ENCODE assay signal across 9 cellular contexts in the genomic region with DNA sequence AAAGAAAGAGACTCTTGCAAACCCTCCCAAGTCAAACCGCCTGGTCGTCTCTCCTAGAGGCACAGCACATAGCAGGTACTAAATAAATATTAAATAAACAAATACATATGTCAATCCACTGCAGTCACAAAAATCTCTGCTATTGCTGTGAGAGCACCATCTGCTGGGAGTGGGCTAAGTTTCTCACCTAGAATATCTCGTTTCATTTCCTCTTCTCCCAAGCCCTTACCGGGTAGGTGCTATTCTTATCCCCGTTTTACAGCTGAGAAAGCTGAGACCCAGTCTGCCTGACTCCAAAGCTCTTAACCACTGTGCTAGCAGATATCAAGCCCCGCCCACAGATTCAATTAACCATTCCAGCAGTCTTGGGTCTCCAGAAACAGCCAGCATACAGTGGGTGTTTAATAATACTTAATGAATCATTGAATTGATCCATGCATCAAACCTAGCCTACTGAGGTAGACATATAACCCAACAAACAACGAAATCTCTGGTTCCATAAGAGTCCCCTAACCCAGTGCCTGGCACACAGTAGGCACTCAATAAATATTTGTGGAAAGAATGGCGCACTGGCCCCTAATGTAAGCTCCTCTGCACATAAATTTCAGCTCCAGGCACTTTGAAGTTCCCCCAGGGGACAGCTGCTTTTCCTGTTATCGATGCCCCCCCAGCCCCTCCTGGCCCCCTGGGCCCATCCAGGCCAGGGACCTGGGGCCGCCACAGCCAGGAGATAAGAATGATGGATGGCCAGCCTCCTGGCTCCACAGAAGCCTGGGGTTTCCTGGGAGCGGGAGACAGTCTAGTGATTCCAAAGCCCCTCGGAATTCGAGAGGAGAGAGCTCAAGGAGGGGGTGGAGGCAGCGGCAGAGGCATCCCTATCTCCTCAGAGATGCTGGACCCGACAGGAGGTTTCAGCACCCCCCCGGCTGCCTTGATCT.
DNase-seq lines count a peak whose midpoint lies in the region; ATAC-seq and TF ChIP-seq lines count a peak whose summit lies in the region.
"Had no signal": no experiment of that assay in that cellular context is flagged by ENCODE, and none has a peak within 500 bp of the region (broad histone marks: within the 10 kb centered on the region; RNA-seq: fewer than 3 reads in every experiment).

No MANE protein-coding gene starts in this region.

- H3K4me1 Mint-ChIP-seq in endodermal cell = peaks cover 19% of the 10 kb centered on the region
- H3K4me1 Mint-ChIP-seq: activated T-helper 17 cell treated with anti-CD3 and anti-CD28 coated beads, Interleukin-2, amount 50 U/mL, for 72 hours had no signal

- no peak overlapping the region for H3K27ac Mint-ChIP-seq in endodermal cell
- H3K27ac Mint-ChIP-seq: activated T-helper 17 cell treated with anti-CD3 and anti-CD28 coated beads, Interleukin-2, amount 50 U/mL, for 72 hours had no signal

- H3K27ac ChIP-seq in endodermal cell (ENCODE audit: low read depth, low read length) = no peak overlapping the region

- ATAC-seq in GM21390 (IDR thresholded peaks at IDR 0.05; ENCODE audit: unreplicated experiment) (peak; percentile 96), HG03460 (IDR thresholded peaks at IDR 0.05; ENCODE audit: unreplicated experiment) (peak; percentile 87)
- ATAC-seq: activated T-helper 17 cell treated with anti-CD3 and anti-CD28 coated beads, Interleukin-2, amount 50 U/mL, for 72 hours had no signal

- H3K27me3 ChIP-seq in endodermal cell (ENCODE audit: control insufficient read depth, insufficient read depth, low read length, poor library complexity, severe bottlenecking) = no peaks in the 10 kb centered on the region

- H3K4me3 Mint-ChIP-seq in endodermal cell = no peak overlapping the region
- H3K4me3 Mint-ChIP-seq: activated T-helper 17 cell treated with anti-CD3 and anti-CD28 coated beads, Interleukin-2, amount 50 U/mL, for 72 hours had no signal

- 58 to 69% methylated on average over 10 to 15 of the region's 16 CpGs for WGBS in endodermal cell (ENCODE audit: insufficient coverage in 1 of 2, insufficient read length in 1 of 2), 2 experiments

- no peaks in the 10 kb centered on the region for H3K36me3 Mint-ChIP-seq in endodermal cell (ENCODE audit: low read depth)

- no peaks in the 10 kb centered on the region for H3K9me3 Mint-ChIP-seq in endodermal cell
- H3K9me3 Mint-ChIP-seq: activated T-helper 17 cell treated with anti-CD3 and anti-CD28 coated beads, Interleukin-2, amount 50 U/mL, for 72 hours had no signal

- no peak overlapping the region for H3K4me3 ChIP-seq in endodermal cell (ENCODE audit: low read length)

- H3K9me3 ChIP-seq in endodermal cell (ENCODE audit: control insufficient read depth, low read length) = no peaks in the 10 kb centered on the region

- H3K27me3 Mint-ChIP-seq in endodermal cell (ENCODE audit: insufficient read depth) = peaks cover 2% of the 10 kb centered on the region

- DNase-seq in endodermal cell (no peak), ureter (ENCODE audit: low spot score) (no peak), EL (no peak), NCI-H524 treated with DMSO at 0.1 percent for 48 hours (lab: John Stamatoyannopoulos, UW) (no peak), dedifferentiated amniotic fluid mesenchymal stem cell (ENCODE audit: extremely low spot score) (no peak)

- TF ChIP-seq CTCF in GM12872 (IDR thresholded peaks at IDR 0.05; ENCODE audit: insufficient read depth, low read depth, low read length) = peak; percentile 47
- TF ChIP-seq CTCF in endodermal cell (conservative IDR thresholded peaks at IDR 0.05) = peak; percentile 56

- no peak overlapping the region for H3K9ac ChIP-seq in endodermal cell (ENCODE audit: extremely low read depth, low read length, poor library complexity, severe bottlenecking)

- H3K36me3 ChIP-seq in endodermal cell (ENCODE audit: control insufficient read depth, insufficient read depth, low read length) = no peaks in the 10 kb centered on the region

- no peaks in the 10 kb centered on the region for H3K4me1 ChIP-seq in endodermal cell (ENCODE audit: control insufficient read depth, insufficient read depth, low read length)
